25 cellular contexts compared by ENCODE assay signal in the genomic region with DNA sequence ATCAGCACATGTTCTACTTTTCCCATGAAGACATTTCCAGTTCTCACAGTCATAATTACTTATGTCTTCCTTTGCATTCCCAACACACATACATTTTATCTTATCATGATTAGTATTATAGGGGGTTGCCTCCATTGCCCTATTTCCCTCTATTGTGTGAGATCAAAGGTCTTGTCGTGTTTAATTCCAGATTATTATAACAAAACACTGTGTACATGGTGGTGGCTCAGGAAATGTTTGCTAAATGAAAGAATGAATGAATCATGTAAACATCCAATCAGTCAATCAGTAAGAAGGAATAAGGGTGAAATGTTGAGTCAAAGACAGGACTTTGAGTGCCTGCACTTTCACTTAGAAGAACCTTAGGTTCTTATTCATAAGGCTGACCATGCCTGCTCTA.
"Had no signal": no experiment of that assay in that cellular context is flagged by ENCODE, and none has a peak within 500 bp of the region (broad histone marks: within the 10 kb centered on the region; RNA-seq: fewer than 3 reads in every experiment).

No MANE protein-coding gene starts in this region.

- ATAC-seq: natural killer cell; psoas muscle; right cardiac atrium; right lobe of liver; stimulated activated effector memory CD8-positive, alpha-beta T cell treated with anti-CD3 and anti-CD28 coated beads, Interleukin-12 subunit alpha, Interleukin-12 subunit beta, amount 100 ng/mL, for 72 hours; stimulated activated naive B cell treated with anti-CD40 and anti-IgM and Interleukin-4, amounts not matched to agents 10 μg/mL and 1 μg/mL and 100 μg/mL, for 72 hours; upper lobe of right lung had no signal

- H3K4me2 ChIP-seq: neural progenitor cell had no signal

- H2AFZ ChIP-seq: neural progenitor cell, parathyroid adenoma had no signal

- H3K36me3 ChIP-seq: neural progenitor cell, ovary, right lobe of liver, sigmoid colon, stomach, thoracic aorta, thyroid gland, tibial nerve, upper lobe of right lung, vagina had no signal

- H3K4me3 ChIP-seq: neural progenitor cell, ovary, psoas muscle, right lobe of liver, sigmoid colon, stomach, thoracic aorta, thyroid gland, tibial nerve, upper lobe of right lung, vagina had no signal

- H3K9me3 ChIP-seq: ovary, psoas muscle, right lobe of liver, sigmoid colon, stomach, thoracic aorta, thyroid gland, tibial nerve, upper lobe of right lung, vagina had no signal

- H3K27me3 ChIP-seq: neural progenitor cell, ovary, right lobe of liver, sigmoid colon, stomach, thyroid gland, tibial nerve, upper lobe of right lung, vagina had no signal

- DNase-seq: natural killer cell; occipital lobe; ovary; posterior cingulate gyrus; psoas muscle; right cardiac atrium; right lobe of liver; sigmoid colon; small intestine; stimulated activated CD4-positive, alpha-beta T cell treated with anti-CD3 and anti-CD28 coated beads, Interleukin-15, amount 100 ng/mL, for 24 hours; stimulated activated CD4-positive, alpha-beta T cell treated with anti-CD3 and anti-CD28 coated beads, Interleukin-2, amount 100 ng/mL, for 24 hours; stimulated activated CD4-positive, alpha-beta T cell treated with anti-CD3 and anti-CD28 coated beads, Interleukin-2, amount 100 ng/mL, for 48 hours; stimulated activated CD4-positive, alpha-beta T cell treated with anti-CD3 and anti-CD28 coated beads, Interleukin-4, amount 100 ng/mL, for 24 hours; stimulated activated naive B cell treated with anti-CD40 and anti-IgM and Interleukin-4, amounts not matched to agents 10 μg/mL and 1 μg/mL and 100 μg/mL, for 72 hours; stimulated activated naive CD4-positive, alpha-beta T cell treated with Interleukin-2 at 50 U/mL for 16 hours; stomach; thyroid gland; trophoblast cell; upper lobe of right lung had no signal

- H3K4me1 ChIP-seq: parathyroid adenoma, psoas muscle, right lobe of liver, sigmoid colon, tibial nerve, upper lobe of right lung, vagina had no signal

- H3K27ac ChIP-seq: neural progenitor cell, ovary, parathyroid adenoma, psoas muscle, right lobe of liver, sigmoid colon, stomach, thoracic aorta, thyroid gland, tibial nerve, upper lobe of right lung, vagina had no signal

- H3K9ac ChIP-seq: neural progenitor cell, parathyroid adenoma had no signal

- H3K79me2 ChIP-seq: parathyroid adenoma had no signal

- FAIRE-seq: small intestine had no signal
